Comparison of ENCODE assay signal across 19 cellular contexts in the genomic region with DNA sequence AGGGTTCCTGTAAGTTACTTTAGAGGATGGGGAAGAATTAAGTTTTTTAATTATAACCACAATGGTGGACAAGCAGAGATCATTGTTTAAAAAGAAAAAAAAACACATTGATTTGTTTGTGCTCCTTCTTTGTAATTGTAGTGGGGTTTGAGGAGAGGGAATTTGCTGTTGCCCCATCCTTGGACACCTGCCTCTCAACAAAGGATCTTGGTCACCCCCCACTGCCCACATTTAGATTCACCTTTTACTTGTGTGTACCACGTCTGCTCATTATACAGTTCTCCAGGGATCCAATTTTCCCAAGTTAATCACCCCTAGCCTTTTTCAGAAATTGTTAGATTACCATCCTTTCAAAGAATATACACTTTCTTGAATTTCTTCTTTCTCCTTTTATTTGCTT. TPM values are rescaled to one million over a fixed set of nuclear protein-coding genes. Genes with fewer than 3 reads are reported as not detected.
"Had no signal": no experiment of that assay in that cellular context is flagged by ENCODE, and none has a peak within 500 bp of the region (broad histone marks: within the 10 kb centered on the region; RNA-seq: fewer than 3 reads in every experiment).

No MANE protein-coding gene starts in this region.

- H3K9me3 ChIP-seq: adrenal gland, left ventricle myocardium inferior, right atrium auricular region, tibial nerve, uterus had no signal

- DNase-seq: activated B cell treated with CpG ODN at 0.5 μM for 24 hours; activated CD4-positive, alpha-beta T cell treated with anti-CD3 and anti-CD28 coated beads for 48 hours; activated CD8-positive, alpha-beta memory T cell treated with anti-CD3 and anti-CD28 coated beads, Interleukin-2, amount 50 U/mL, for 4 hours; activated CD8-positive, alpha-beta T cell treated with anti-CD3 and anti-CD28 coated beads, Interleukin-2, amount 10 ng/mL, durations not matched to agents 7 days and 5 days; activated effector memory CD4-positive, alpha-beta T cell treated with anti-CD3 and anti-CD28 coated beads, Interleukin-2, amount 50 U/mL, for 16 hours; activated T-cell treated with anti-CD3 and anti-CD28 coated beads, Interleukin-2, amount 50 U/mL, for 48 hours; adrenal gland; kidney; left ventricle myocardium inferior; natural killer cell; occipital lobe; stimulated activated CD4-positive, alpha-beta T cell treated with anti-CD3 and anti-CD28 coated beads, Interleukin-2, amount 100 ng/mL, for 48 hours; stimulated activated naive B cell treated with anti-CD40 and anti-IgM and Interleukin-4, amounts not matched to agents 10 μg/mL and 1 μg/mL and 100 μg/mL, for 72 hours; substantia nigra; uterus had no signal

- H3K36me3 ChIP-seq: adrenal gland, cardiac muscle cell, left ventricle myocardium inferior, right atrium auricular region, tibial nerve, uterus had no signal

- ATAC-seq: activated CD8-positive, alpha-beta T cell treated with anti-CD3 and anti-CD28 coated beads, Interleukin-2, amount 10 ng/mL, durations not matched to agents 7 days and 5 days; esophagus mucosa; natural killer cell; stimulated activated naive B cell treated with anti-CD40 and anti-IgM and Interleukin-4, amounts not matched to agents 10 μg/mL and 1 μg/mL and 100 μg/mL, for 72 hours had no signal

- H3K4me3 ChIP-seq: adrenal gland, cardiac muscle cell, left ventricle myocardium inferior, right atrium auricular region, tibial nerve, uterus had no signal

- H3K27ac ChIP-seq: adrenal gland, cardiac muscle cell, left ventricle myocardium inferior, right atrium auricular region, tibial nerve, uterus had no signal

- H3K4me1 ChIP-seq: adrenal gland, left ventricle myocardium inferior, right atrium auricular region, tibial nerve, uterus had no signal

- H3K27me3 ChIP-seq: adrenal gland, cardiac muscle cell, right atrium auricular region, tibial nerve, uterus had no signal

RNA-seq across cellular contexts. Expression of gene DCDC1, which starts 53.2 kb away (rescaled TPM):
- polyA plus RNA-seq: cardiac muscle cell had no signal
